Comparison of ENCODE assay signal across 9 cellular contexts in genomic region chr11:119726585-119727522, GRCh38. TPM values are rescaled to one million over a fixed set of nuclear protein-coding genes. Genes with fewer than 3 reads are reported as not detected.
DNase-seq lines count a peak whose midpoint lies in the region; ATAC-seq and TF ChIP-seq lines count a peak whose summit lies in the region.
"Had no signal": no experiment of that assay in that cellular context is flagged by ENCODE, and none has a peak within 500 bp of the region (broad histone marks: within the 10 kb centered on the region; RNA-seq: fewer than 3 reads in every experiment).

No MANE protein-coding gene starts in this region.

- H2BK15ac ChIP-seq in mesendoderm (replicated peaks; ENCODE audit: low read depth): no peak overlapping the region

- H3K27ac Mint-ChIP-seq in MCF 10A (ENCODE audit: low read depth, unreplicated experiment): peak overlapping the region; percentile 69
- no peak overlapping the region for H3K27ac Mint-ChIP-seq in activated CD8-positive, alpha-beta T cell treated with anti-CD3 and anti-CD28 coated beads, Interleukin-2, amount 10 ng/mL, durations not matched to agents 7 days and 5 days

- no peaks in the 10 kb centered on the region for H3K36me3 ChIP-seq in right atrium auricular region
- no peaks in the 10 kb centered on the region for H3K36me3 ChIP-seq in mesendoderm (ENCODE audit: control insufficient read depth, insufficient read depth, low read length)
- no peaks in the 10 kb centered on the region for H3K36me3 ChIP-seq in vagina

- no peak overlapping the region for H4K5ac ChIP-seq in mesendoderm (ENCODE audit: low read length)

- peak overlapping the region; percentile 82 for H3K56ac ChIP-seq in mesendoderm (ENCODE audit: low read length)

- H2AK5ac ChIP-seq in mesendoderm (ENCODE audit: low read length): no peak overlapping the region

- H2BK5ac ChIP-seq in mesendoderm (ENCODE audit: low read length): peak overlapping the region; percentile 12

- H3K79me2 ChIP-seq in mesendoderm (ENCODE audit: control insufficient read depth, insufficient read depth, low read length): peaks cover 50% of the 10 kb centered on the region

- H3K4me2 ChIP-seq in mesendoderm (ENCODE audit: low read length): peak overlapping the region; percentile 81

- CTCF ChIA-PET in MCF 10A (lab: Yijun Ruan, JAX): interaction anchor here (0.5 to 6.2 kb wide), 14 partner anchors 7 to 381 kb away, joined by 3 to 39 read pairs (median 6); no protein-coding TSS in a partner anchor
- CTCF ChIA-PET in activated CD8-positive, alpha-beta T cell treated with anti-CD3 and anti-CD28 coated beads, Interleukin-2, amount 10 ng/mL, durations not matched to agents 7 days and 5 days (lab: Charles Lee): interaction anchor here (1.5 kb wide), 1 partner anchor 382 kb away, joined by 4 read pairs; no protein-coding TSS in a partner anchor

- no peaks in the 10 kb centered on the region for H3K27me3 Mint-ChIP-seq in MCF 10A (ENCODE audit: insufficient read depth, unreplicated experiment)
- peaks cover 42% of the 10 kb centered on the region for H3K27me3 Mint-ChIP-seq in activated CD8-positive, alpha-beta T cell treated with anti-CD3 and anti-CD28 coated beads, Interleukin-2, amount 10 ng/mL, durations not matched to agents 7 days and 5 days (ENCODE audit: low read depth)

- H3K9me3 ChIP-seq in right atrium auricular region (no peaks in the 10 kb centered on the region), vagina (no peaks in the 10 kb centered on the region)

- TF ChIP-seq POLR2A in vagina (IDR thresholded peaks at IDR 0.05): no peak

- TF ChIP-seq CTCF in right atrium auricular region (IDR thresholded peaks at IDR 0.05): no peak
- no peak for TF ChIP-seq CTCF in MCF 10A (IDR thresholded peaks at IDR 0.05; ENCODE audit: unreplicated experiment)
- TF ChIP-seq CTCF in vagina (IDR thresholded peaks at IDR 0.05): no peak

- H3K4me3 Mint-ChIP-seq in MCF 10A (ENCODE audit: unreplicated experiment): peak overlapping the region; percentile 81
- H3K4me3 Mint-ChIP-seq in activated CD8-positive, alpha-beta T cell treated with anti-CD3 and anti-CD28 coated beads, Interleukin-2, amount 10 ng/mL, durations not matched to agents 7 days and 5 days: no peak overlapping the region

- H3K27ac ChIP-seq in right atrium auricular region (peak overlapping the region in 1 of 2 donors; percentile 88), mesendoderm (ENCODE audit: low read depth, low read length) (peak overlapping the region; percentile 1), vagina (peak overlapping the region; percentile 92)

- POLR2A ChIA-PET in MCF 10A (lab: Yijun Ruan, JAX): interaction anchor here (0.7 to 6.5 kb wide), 8 partner anchors 22 to 411 kb away, joined by 3 to 61 read pairs (median 10); no protein-coding TSS in a partner anchor
- POLR2A ChIA-PET in activated CD8-positive, alpha-beta T cell treated with anti-CD3 and anti-CD28 coated beads, Interleukin-2, amount 10 ng/mL, durations not matched to agents 7 days and 5 days (lab: Charles Lee): no interaction called here

- no peak overlapping the region for H3K4ac ChIP-seq in mesendoderm (ENCODE audit: low read depth, low read length)

- no CpG with 5 or more reads among the region's 21 CpGs for WGBS in mesendoderm (ENCODE audit: extremely low coverage, insufficient coverage, low lambda C conversion rate)

- H3K36me3 Mint-ChIP-seq in MCF 10A (ENCODE audit: insufficient read depth, unreplicated experiment): no peaks in the 10 kb centered on the region
- no peaks in the 10 kb centered on the region for H3K36me3 Mint-ChIP-seq in activated CD8-positive, alpha-beta T cell treated with anti-CD3 and anti-CD28 coated beads, Interleukin-2, amount 10 ng/mL, durations not matched to agents 7 days and 5 days (ENCODE audit: low read depth)

- H3K9ac ChIP-seq in mesendoderm (ENCODE audit: low read length): peak overlapping the region; percentile 85

- H2BK120ac ChIP-seq in mesendoderm (ENCODE audit: low read depth, low read length): peak overlapping the region; percentile 48

- peaks cover 23% of the 10 kb centered on the region for H3K4me1 Mint-ChIP-seq in MCF 10A (ENCODE audit: insufficient read depth, unreplicated experiment)
- peaks cover 5% of the 10 kb centered on the region for H3K4me1 Mint-ChIP-seq in activated CD8-positive, alpha-beta T cell treated with anti-CD3 and anti-CD28 coated beads, Interleukin-2, amount 10 ng/mL, durations not matched to agents 7 days and 5 days (ENCODE audit: low read depth)

- H3K79me1 ChIP-seq in mesendoderm (ENCODE audit: low read length): peaks cover 25% of the 10 kb centered on the region

- TSS peak; percentile 93 for BruUV-seq in MCF 10A (replicated peaks; lab: Mats Ljungman, UMichigan)

- H3K4me1 ChIP-seq in right atrium auricular region (peaks cover 0 to 34% of the 10 kb centered on the region in 2 donors), mesendoderm (ENCODE audit: control insufficient read depth, low read depth, low read length) (peaks cover 12% of the 10 kb centered on the region), vagina (peaks cover 56% of the 10 kb centered on the region)

- no peak overlapping the region for H3K23ac ChIP-seq in mesendoderm (ENCODE audit: low read length)

- no peak for ATAC-seq in left cardiac atrium
- no peak for ATAC-seq in activated CD8-positive, alpha-beta T cell treated with anti-CD3 and anti-CD28 coated beads, Interleukin-2, amount 10 ng/mL, durations not matched to agents 7 days and 5 days

- DNase-seq in right atrium auricular region (ENCODE audit: low spot score) (no peak), left cardiac atrium (no peak), MCF 10A (ENCODE audit: unreplicated experiment) (no peak), mesendoderm (peak; percentile 65), vagina (ENCODE audit: extremely low spot score in 2 of 2) (no peak), SKM-1 treated with dmso at 0.1 percent for 144 hours (lab: John Stamatoyannopoulos, UW; ENCODE audit: unreplicated experiment) (no peak)
- DNase-seq in activated CD8-positive, alpha-beta T cell treated with anti-CD3 and anti-CD28 coated beads, Interleukin-2, amount 10 ng/mL, durations not matched to agents 7 days and 5 days: no peak
- no peak for DNase-seq in stimulated activated CD4-positive, alpha-beta T cell treated with anti-CD3 and anti-CD28 coated beads, Interleukin-4, amount 100 ng/mL, for 4 hours
- DNase-seq: NCI-H1694 had no signal

- no peaks in the 10 kb centered on the region for H3K27me3 ChIP-seq in right atrium auricular region
- no peaks in the 10 kb centered on the region for H3K27me3 ChIP-seq in mesendoderm (ENCODE audit: insufficient read depth, low read length, poor library complexity)
- H3K27me3 ChIP-seq in vagina: no peaks in the 10 kb centered on the region

- H3K9me3 Mint-ChIP-seq in MCF 10A (ENCODE audit: unreplicated experiment): no peaks in the 10 kb centered on the region
- no peaks in the 10 kb centered on the region for H3K9me3 Mint-ChIP-seq in activated CD8-positive, alpha-beta T cell treated with anti-CD3 and anti-CD28 coated beads, Interleukin-2, amount 10 ng/mL, durations not matched to agents 7 days and 5 days (ENCODE audit: insufficient read depth)

- H4K8ac ChIP-seq in mesendoderm (ENCODE audit: low read depth, low read length): no peak overlapping the region

- H3K4me3 ChIP-seq in right atrium auricular region (peak overlapping the region; percentile 54 to 88), mesendoderm (ENCODE audit: low read length) (peak overlapping the region; percentile 63), vagina (peak overlapping the region; percentile 83)

- intact Hi-C loops in left cardiac atrium (cut with DNase I): loop anchor here in 1 of 2 donors (5.0 kb wide), 1 partner anchor 60 kb away; no protein-coding TSS in a partner anchor
- intact Hi-C loops in MCF 10A (cut with micrococcal nuclease): loop anchor here (1.0 to 10.0 kb wide), 3 partner anchors 31 to 378 kb away; no protein-coding TSS in a partner anchor
- intact Hi-C loops in vagina (cut with DNase I): loop anchor here (5.0 kb wide), 1 partner anchor 55 kb away; no protein-coding TSS in a partner anchor

- H3K18ac ChIP-seq in mesendoderm (ENCODE audit: low read length): peak overlapping the region; percentile 93

RNA-seq across cellular contexts. Expression of gene NECTIN1, which starts 2.1 kb away (rescaled TPM):
- total RNA-seq in right atrium auricular region: 1 to 10 TPM; 4.0 to 4.4 TPM
- total RNA-seq in left cardiac atrium: 1 to 10 TPM; 6.6 to 8.8 TPM
- total RNA-seq in MCF 10A (2022): 59.2 and 78.6 TPM in 2 replicates
- polyA plus RNA-seq in mesendoderm (2013, experiment 1 of 2): 30.2 TPM
- 30.5 TPM for polyA plus RNA-seq in mesendoderm (2013, experiment 2 of 2)
- total RNA-seq in vagina: 58.2 TPM
- under 1 TPM; 0.34 to 0.39 TPM for total RNA-seq in activated CD8-positive, alpha-beta T cell treated with anti-CD3 and anti-CD28 coated beads, Interleukin-2, amount 10 ng/mL, durations not matched to agents 7 days and 5 days
